In the genomic region with DNA sequence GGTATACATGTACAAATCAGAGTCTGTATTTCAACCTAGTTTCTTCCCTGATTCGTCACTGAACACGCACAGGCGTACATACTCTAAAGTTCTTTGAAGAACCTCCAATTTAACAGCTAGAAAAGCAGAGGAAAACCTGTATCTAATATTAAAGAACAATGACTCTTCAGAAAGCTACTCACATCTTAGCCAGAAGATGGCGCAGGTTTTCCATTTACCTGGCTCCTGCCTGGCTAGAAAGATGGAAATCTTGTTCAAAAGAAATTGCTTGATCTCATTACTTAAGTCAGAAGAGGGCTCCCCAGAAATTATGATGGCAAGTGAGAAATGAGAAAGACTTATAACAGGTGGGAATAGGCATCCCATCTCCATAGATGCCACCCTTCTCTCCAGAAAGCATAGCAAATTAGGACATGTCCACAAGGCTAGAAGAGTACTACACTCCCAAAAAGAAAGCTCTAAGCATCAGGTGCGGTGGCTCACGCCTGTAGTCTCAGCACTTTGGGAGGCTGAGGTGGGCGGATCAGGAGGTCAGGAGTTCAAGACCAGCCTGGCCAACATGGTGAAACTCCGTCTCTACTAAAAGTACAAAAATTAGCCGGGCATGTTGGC, we compare ENCODE assay signal across 8 cellular contexts. TPM values are rescaled to one million over a fixed set of nuclear protein-coding genes. Genes with fewer than 3 reads are reported as not detected.
DNase-seq lines count a peak whose midpoint lies in the region; ATAC-seq and TF ChIP-seq lines count a peak whose summit lies in the region.

No MANE protein-coding gene starts in this region.

- H3K4me1 Mint-ChIP-seq in natural killer cell (no peaks in the 10 kb centered on the region), chondrocyte (ENCODE audit: low read depth) (no peaks in the 10 kb centered on the region)
- H3K4me1 Mint-ChIP-seq in natural killer cell treated with Interleukin-12 subunit alpha and Interleukin-12 subunit beta and Interleukin-15 and Interleukin-18, amount 100 ng/mL, for 72 hours (ENCODE audit: low read depth in 2 of 2): no peaks in the 10 kb centered on the region

- no peaks in the 10 kb centered on the region for H3K27me3 ChIP-seq in transverse colon

- in situ Hi-C loops in transverse colon (cut with MboI; ENCODE audit: low pct_ligation_motif_present in 1 of 4, low pct_unique_long_range_greater_than_20kb in 1 of 4, low sequenced_read_pairs in 3 of 4): loop anchor here (5.0 kb wide), 2 partner anchors 232 to 237 kb away; no protein-coding TSS in a partner anchor

- TF ChIP-seq EP300 in transverse colon (IDR thresholded peaks at IDR 0.05; ENCODE audit: low read depth): no peak

- H3K4me3 Mint-ChIP-seq in natural killer cell (no peak overlapping the region), chondrocyte (ENCODE audit: unreplicated experiment) (no peak overlapping the region)
- no peak overlapping the region for H3K4me3 Mint-ChIP-seq in natural killer cell treated with Interleukin-12 subunit alpha and Interleukin-12 subunit beta and Interleukin-15 and Interleukin-18, amount 100 ng/mL, for 72 hours

- H3K36me3 Mint-ChIP-seq in natural killer cell: no peaks in the 10 kb centered on the region
- no peaks in the 10 kb centered on the region for H3K36me3 Mint-ChIP-seq in natural killer cell treated with Interleukin-12 subunit alpha and Interleukin-12 subunit beta and Interleukin-15 and Interleukin-18, amount 100 ng/mL, for 72 hours
- no peaks in the 10 kb centered on the region for H3K36me3 Mint-ChIP-seq in chondrocyte (ENCODE audit: low read depth)

- H3K27me3 Mint-ChIP-seq in natural killer cell (ENCODE audit: low read depth in 2 of 2) (no peaks in the 10 kb centered on the region), chondrocyte (ENCODE audit: low read depth) (peaks cover 7% of the 10 kb centered on the region)
- no peaks in the 10 kb centered on the region for H3K27me3 Mint-ChIP-seq in natural killer cell treated with Interleukin-12 subunit alpha and Interleukin-12 subunit beta and Interleukin-15 and Interleukin-18, amount 100 ng/mL, for 72 hours

- WGBS in transverse colon (ENCODE audit: low coverage in 1 of 2), 2 donors: 20 to 51% methylated on average over 5 to 9 of the region's 9 CpGs

- H3K27ac Mint-ChIP-seq in natural killer cell: no peak overlapping the region
- H3K27ac Mint-ChIP-seq in natural killer cell treated with Interleukin-12 subunit alpha and Interleukin-12 subunit beta and Interleukin-15 and Interleukin-18, amount 100 ng/mL, for 72 hours: no peak overlapping the region
- no peak overlapping the region for H3K27ac Mint-ChIP-seq in chondrocyte (ENCODE audit: unreplicated experiment)

- DNase-seq in natural killer cell: no peak
- no peak for DNase-seq in natural killer cell treated with Interleukin-12 subunit alpha and Interleukin-12 subunit beta and Interleukin-15 and Interleukin-18, amount 100 ng/mL, for 72 hours (ENCODE audit: low spot score)
- peak; percentile 67 for DNase-seq in M059J (ENCODE audit: low read depth)
- peak; percentile 35 for DNase-seq in SK-N-MC (ENCODE audit: low read depth, low spot score)
- no peak for DNase-seq in chondrocyte (ENCODE audit: low spot score)
- DNase-seq in medulla oblongata (ENCODE audit: extremely low spot score): peak; percentile 76
- DNase-seq in transverse colon: peak; percentile 33

- H3K9me3 ChIP-seq in SK-N-MC (ENCODE audit: low read depth, low read length): no peaks in the 10 kb centered on the region
- no peaks in the 10 kb centered on the region for H3K9me3 ChIP-seq in transverse colon

- H3K9me3 Mint-ChIP-seq in natural killer cell: no peaks in the 10 kb centered on the region
- H3K9me3 Mint-ChIP-seq in natural killer cell treated with Interleukin-12 subunit alpha and Interleukin-12 subunit beta and Interleukin-15 and Interleukin-18, amount 100 ng/mL, for 72 hours: no peaks in the 10 kb centered on the region
- H3K9me3 Mint-ChIP-seq in chondrocyte (ENCODE audit: low read depth): no peaks in the 10 kb centered on the region

- no peak for ATAC-seq in natural killer cell
- no peak for ATAC-seq in natural killer cell treated with Interleukin-12 subunit alpha and Interleukin-12 subunit beta and Interleukin-15 and Interleukin-18, amount 100 ng/mL, for 72 hours
- no peak for ATAC-seq in GM18505 (IDR thresholded peaks at IDR 0.05; ENCODE audit: unreplicated experiment)

- H3K9ac ChIP-seq in SK-N-MC (ENCODE audit: insufficient read length): no peak overlapping the region

- no peaks in the 10 kb centered on the region for H3K36me3 ChIP-seq in SK-N-MC (ENCODE audit: insufficient read depth, low read length)
- H3K36me3 ChIP-seq in transverse colon: no peaks in the 10 kb centered on the region

- TF ChIP-seq CTCF in natural killer cell (IDR thresholded peaks at IDR 0.05) (peak; percentile 56), chondrocyte (IDR thresholded peaks at IDR 0.05) (peak; percentile 96), transverse colon (IDR thresholded peaks at IDR 0.05) (peak; percentile 60 to 77 (median 75))

- H3K4me3 ChIP-seq in SK-N-MC (no peak overlapping the region), transverse colon (no peak overlapping the region)

- intact Hi-C loops in natural killer cell (cut with micrococcal nuclease): loop anchor here (1.0 kb wide), 1 partner anchor 232 kb away; no protein-coding TSS in a partner anchor
- intact Hi-C loops in transverse colon (cut with DNase I; ENCODE audit: low total_unique reads): loop anchor here (5.0 kb wide), 1 partner anchor 232 kb away; no protein-coding TSS in a partner anchor

- no peak for TF ChIP-seq POLR2A in transverse colon (IDR thresholded peaks at IDR 0.05)
- TF ChIP-seq POLR2A in GM18505 (IDR thresholded peaks at IDR 0.05; ENCODE audit: borderline replicate concordance, extremely low read depth, insufficient read depth, insufficient read length): no peak

- H3K27ac ChIP-seq in SK-N-MC (no peak overlapping the region), transverse colon (no peak overlapping the region)

- H3K4me1 ChIP-seq in transverse colon: peaks cover 0 to 10% (median 8%) of the 10 kb centered on the region in 4 donors

RNA-seq across cellular contexts. Expression of a gene that starts 19.0 kb away (rescaled TPM):
- total RNA-seq in natural killer cell (under 1 TPM in 1 of 3 donors, not detected in 2; 0.35 TPM), chondrocyte (0.12 to 0.26 TPM (median 0.15 TPM) in 3 replicates), transverse colon (1 to 10 TPM in 3 of 4 donors, not detected in 1; 2.0 to 5.4 (median 3.4) TPM)
- total RNA-seq in natural killer cell treated with Interleukin-12 subunit alpha and Interleukin-12 subunit beta and Interleukin-15 and Interleukin-18, amount 100 ng/mL, for 72 hours: not detected
- total RNA-seq in M059J (2014; rRNA removed; shearing (Covaris generic)): not detected in 2 replicates

Comparison
In these comparisons a context has a peak if more than half of its experiments do, and no peak if none do; other contexts are left out.
1. DNase-seq: peak in M059J (single experiment), SK-N-MC (single experiment), medulla oblongata (single experiment) and transverse colon (single experiment); none in natural killer cell (single experiment), natural killer cell treated with Interleukin-12 subunit alpha and Interleukin-12 subunit beta and Interleukin-15 and Interleukin-18, amount 100 ng/mL, for 72 hours (single experiment) and chondrocyte (single experiment).
2. Peak in every context shown above with its lines, with median percentiles within 50 percentile points of each other: CTCF ChIP-seq.